ENCODE assay signal across 1 cellular context in genomic region chr3:46427929-46428833, GRCh38.
TF ChIP-seq lines count a peak whose summit lies in the region.

No MANE protein-coding gene starts in this region.

TF ChIP-seq in HCT116, 20 proteins besides CTCF, POLR2A, EP300 and RAD21:
- no peak for TF ChIP-seq POLR2AphosphoS5 (IDR thresholded peaks at IDR 0.05; ENCODE audit: low read depth, low read length)
- TF ChIP-seq MAX (IDR thresholded peaks at IDR 0.05): no peak
- TF ChIP-seq YY1 (IDR thresholded peaks at IDR 0.05; ENCODE audit: extremely low read depth, insufficient replicate concordance, low read depth, low read length): no peak
- no peak for TF ChIP-seq SIN3A (IDR thresholded peaks at IDR 0.05; ENCODE audit: low read depth)
- no peak for TF ChIP-seq ELF1 (IDR thresholded peaks at IDR 0.05; ENCODE audit: borderline replicate concordance, low read depth)
- no peak for TF ChIP-seq JUND (IDR thresholded peaks at IDR 0.05)
- TF ChIP-seq REST (IDR thresholded peaks at IDR 0.05; ENCODE audit: low read depth): no peak
- no peak for TF ChIP-seq EGR1 (IDR thresholded peaks at IDR 0.05; ENCODE audit: low read depth)
- no peak for TF ChIP-seq EZH2phosphoT487 (IDR thresholded peaks at IDR 0.05; ENCODE audit: borderline replicate concordance)
- no peak for TF ChIP-seq CEBPB (IDR thresholded peaks at IDR 0.05; ENCODE audit: low read depth)
- no peak for TF ChIP-seq ZBTB33 (IDR thresholded peaks at IDR 0.05; ENCODE audit: extremely low read depth, insufficient replicate concordance, low read length)
- no peak for TF ChIP-seq FOSL1 (IDR thresholded peaks at IDR 0.05; ENCODE audit: low read depth)
